In genomic region chr2:191012346-191012745, GRCh38 we compare ENCODE assay signal across 11 cellular contexts. TPM values are rescaled to one million over a fixed set of nuclear protein-coding genes. Genes with fewer than 3 reads are reported as not detected.
DNase-seq lines count a peak whose midpoint lies in the region; ATAC-seq, FAIRE-seq and TF ChIP-seq lines count a peak whose summit lies in the region.
"Had no signal": no experiment of that assay in that cellular context is flagged by ENCODE, and none has a peak within 500 bp of the region (broad histone marks: within the 10 kb centered on the region; RNA-seq: fewer than 3 reads in every experiment).

No MANE protein-coding gene starts in this region.

- ATAC-seq in SK-N-SH treated with all-trans-retinoic acid at 6 μM for 48 hours (no peak), HG02884 (IDR thresholded peaks at IDR 0.05; ENCODE audit: unreplicated experiment) (no peak)

- H3K4me2 ChIP-seq in SK-N-SH, result peak overlapping the region; percentile 74

- TF ChIP-seq RAD21 in SK-N-SH (IDR thresholded peaks at IDR 0.05; ENCODE audit: low read length), result no peak

- H3K9me3 ChIP-seq in SK-N-SH (no peaks in the 10 kb centered on the region), adipocyte (ENCODE audit: control insufficient read depth, low read length) (no peaks in the 10 kb centered on the region), kidney (ENCODE audit: control insufficient read depth in 1 of 2, low read length in 2 of 2) (no peaks in the 10 kb centered on the region), stomach smooth muscle (ENCODE audit: control insufficient read depth in 2 of 2, low read length in 2 of 2) (no peaks in the 10 kb centered on the region)

- H3K79me2 ChIP-seq in SK-N-SH (ENCODE audit: insufficient read depth), result peaks cover 38% of the 10 kb centered on the region

- peak overlapping the region in 1 of 2 experiments; percentile 86; a peak in 2 of 4 replicates for H3K4me3 ChIP-seq in SK-N-SH (ENCODE audit: low read depth in 2 of 2, low read length in 1 of 2)
- peak overlapping the region; percentile 93 for H3K4me3 ChIP-seq in adipocyte (ENCODE audit: low read length)
- peak overlapping the region; percentile 85 to 100 for H3K4me3 ChIP-seq in kidney (ENCODE audit: low read length in 2 of 2)
- H3K4me3 ChIP-seq in stomach smooth muscle (ENCODE audit: low read length in 2 of 2), result peak overlapping the region; percentile 97 to 99

- peaks cover 29% of the 10 kb centered on the region for H3K36me3 Mint-ChIP-seq in activated naive CD4-positive, alpha-beta T cell treated with anti-CD3 and anti-CD28 coated beads for 36 hours (ENCODE audit: low read depth)

- H3K4me1 ChIP-seq in SK-N-SH (ENCODE audit: control insufficient read depth in 1 of 2, insufficient read depth in 2 of 2, low read depth in 1 of 2, low read length in 1 of 2) (peaks cover 6 to 21% of the 10 kb centered on the region in 2 experiments; a peak in 2 of 4 replicates), adipocyte (ENCODE audit: control insufficient read depth, insufficient read depth, low read length) (peaks cover 44% of the 10 kb centered on the region), kidney (ENCODE audit: control insufficient read depth in 1 of 2, insufficient read depth in 1 of 2, low read depth in 1 of 2, low read length in 2 of 2) (peaks cover 0 to 15% of the 10 kb centered on the region in 2 donors), stomach smooth muscle (ENCODE audit: control insufficient read depth, insufficient read depth, low read length) (peaks cover 24% of the 10 kb centered on the region)

- WGBS in SK-N-SH (ENCODE audit: low lambda C conversion rate), result 98% methylated on average over 3 of the region's 3 CpGs

- no peak for TF ChIP-seq CTCF in SK-N-SH (IDR thresholded peaks at IDR 0.05)
- no peak for TF ChIP-seq CTCF in kidney (IDR thresholded peaks at IDR 0.05; ENCODE audit: borderline replicate concordance, extremely low read depth, insufficient read depth)

- no peak overlapping the region for H3K27ac Mint-ChIP-seq in activated naive CD4-positive, alpha-beta T cell treated with anti-CD3 and anti-CD28 coated beads for 36 hours

- POLR2A ChIA-PET in SK-N-SH (lab: Yijun Ruan, JAX), result interaction anchor here (0.8 to 2.7 kb wide), 2 partner anchors 8 to 9 kb away, joined by 3 to 10 read pairs; no protein-coding TSS in a partner anchor

- H3K27me3 Mint-ChIP-seq in activated naive CD4-positive, alpha-beta T cell treated with anti-CD3 and anti-CD28 coated beads for 36 hours (ENCODE audit: low read depth), result no peaks in the 10 kb centered on the region

- H3K27me3 ChIP-seq in SK-N-SH (ENCODE audit: insufficient read depth) (no peaks in the 10 kb centered on the region), adipocyte (replicated peaks; ENCODE audit: control insufficient read depth, insufficient read depth, low read length) (no peaks in the 10 kb centered on the region), stomach smooth muscle (ENCODE audit: control insufficient read depth in 1 of 2, insufficient read depth in 2 of 2, low read length in 2 of 2) (no peaks in the 10 kb centered on the region)

- H3K9ac ChIP-seq in SK-N-SH, result 0 out of 2 replicates have a peak overlapping the region, but pooled peaks have one; percentile 75
- peak overlapping the region; percentile 94 for H3K9ac ChIP-seq in adipocyte (ENCODE audit: low read length)
- peak overlapping the region in 1 of 2 donors; percentile 79 for H3K9ac ChIP-seq in kidney (ENCODE audit: low read length in 2 of 2)
- no peak overlapping the region for H3K9ac ChIP-seq in stomach smooth muscle (ENCODE audit: low read length in 2 of 2)

- no peak for TF ChIP-seq EP300 in SK-N-SH (IDR thresholded peaks at IDR 0.05; ENCODE audit: borderline replicate concordance in 1 of 2, low read depth in 1 of 2, low read length in 1 of 2)

- H3F3A ChIP-seq in SK-N-SH (replicated peaks; ENCODE audit: insufficient read depth), result no peaks in the 10 kb centered on the region

- H3K4me3 Mint-ChIP-seq in activated naive CD4-positive, alpha-beta T cell treated with anti-CD3 and anti-CD28 coated beads for 36 hours, result no peak overlapping the region

- H3K27ac ChIP-seq in SK-N-SH (ENCODE audit: low read depth in 2 of 2, low read length in 1 of 2), result no peak overlapping the region
- H3K27ac ChIP-seq in kidney (ENCODE audit: low read depth in 2 of 2, low read length in 2 of 2), result no peak overlapping the region
- no peak overlapping the region for H3K27ac ChIP-seq in stomach smooth muscle (ENCODE audit: low read length)
- H3K27ac ChIP-seq: 22Rv1 had no signal

- intact Hi-C loops in kidney (cut with DNase I), result no loop called here
- intact Hi-C loops in activated naive CD4-positive, alpha-beta T cell treated with anti-CD3 and anti-CD28 coated beads for 36 hours (cut with micrococcal nuclease), result no loop called here

- FAIRE-seq in kidney (lab: Jason Lieb, UNC), result no peak

- no peak overlapping the region for H2AFZ ChIP-seq in SK-N-SH (ENCODE audit: low read depth)

- no peak for DNase-seq in SK-N-SH
- DNase-seq in adipocyte (ENCODE audit: low read depth), result no peak
- DNase-seq in kidney, result no peak
- no peak for DNase-seq in activated gamma-delta T cell (lab: John Stamatoyannopoulos, UW)
- no peak for DNase-seq in activated naive CD4-positive, alpha-beta T cell treated with anti-CD3 and anti-CD28 coated beads for 36 hours
- DNase-seq: GF-D8, NCI-H774 had no signal

- H4K20me1 ChIP-seq in SK-N-SH (ENCODE audit: insufficient read depth), result no peaks in the 10 kb centered on the region

- H3K4me1 Mint-ChIP-seq in activated naive CD4-positive, alpha-beta T cell treated with anti-CD3 and anti-CD28 coated beads for 36 hours (ENCODE audit: low read depth), result peaks cover 41% of the 10 kb centered on the region

- H3K36me3 ChIP-seq in SK-N-SH (replicated peaks in 1 of 2; ENCODE audit: control insufficient read depth in 1 of 2, insufficient read depth in 2 of 2, low read length in 1 of 2) (peaks cover 21 to 35% of the 10 kb centered on the region in 2 experiments), adipocyte (ENCODE audit: control insufficient read depth, insufficient read depth, low read length, severe bottlenecking) (peaks cover 44% of the 10 kb centered on the region), kidney (ENCODE audit: control insufficient read depth in 1 of 2, insufficient read depth in 2 of 2, low read length in 2 of 2) (peaks cover 4 to 12% of the 10 kb centered on the region in 2 donors), stomach smooth muscle (ENCODE audit: control insufficient read depth in 2 of 2, insufficient read depth in 2 of 2, low read length in 2 of 2) (peaks cover 8 to 22% of the 10 kb centered on the region in 2 donors)

- CTCF ChIA-PET in SK-N-SH (lab: Yijun Ruan, JAX), result interaction anchor here (0.5 to 1.1 kb wide), 5 partner anchors 16 to 231 kb away, joined by 3 to 6 read pairs (median 3); no protein-coding TSS in a partner anchor
- CTCF ChIA-PET in activated naive CD4-positive, alpha-beta T cell treated with anti-CD3 and anti-CD28 coated beads for 36 hours (lab: Charles Lee), result interaction anchor here (0.6 to 1.9 kb wide), 11 partner anchors 9 to 143 kb away, joined by 3 to 15 read pairs (median 4); no protein-coding TSS in a partner anchor

- H3K9me3 Mint-ChIP-seq in activated naive CD4-positive, alpha-beta T cell treated with anti-CD3 and anti-CD28 coated beads for 36 hours, result peaks cover 8% of the 10 kb centered on the region

- H3K9me2 ChIP-seq in SK-N-SH, result no peaks in the 10 kb centered on the region

TF ChIP-seq in SK-N-SH, 30 proteins besides CTCF, POLR2A, EP300 and RAD21 (continues in another document):
- TF ChIP-seq ELF1 (IDR thresholded peaks at IDR 0.05), result no peak
- TF ChIP-seq MAX (IDR thresholded peaks at IDR 0.05; ENCODE audit: low read depth), result no peak
- TF ChIP-seq IRF3 (IDR thresholded peaks at IDR 0.05; ENCODE audit: low read depth, low read length), result no peak

TF ChIP-seq in SK-N-SH treated with all-trans-retinoic acid at 6 μM for 48 hours, 23 proteins besides CTCF, POLR2A, EP300 and RAD21 (continues in another document):
- TF ChIP-seq CSRNP3 (CRISPR knock-in tag; IDR thresholded peaks at IDR 0.05) (no peak), SNAI2 (CRISPR knock-in tag; IDR thresholded peaks at IDR 0.05) (no peak), TCF4 (CRISPR knock-in tag; IDR thresholded peaks at IDR 0.05; ENCODE audit: borderline replicate concordance) (no peak), OSR1 (CRISPR knock-in tag; IDR thresholded peaks at IDR 0.05) (no peak)

RNA-seq across cellular contexts. Expression of gene STAT1, which starts 1.6 kb away (rescaled TPM):
- 22.1 and 26.9 TPM in 2 replicates for polyA plus RNA-seq in SK-N-SH (2012; rRNA removed)
- 25.8 and 27.2 TPM in 2 replicates for polyA plus RNA-seq in SK-N-SH (2012; cell fraction: cytosol; rRNA removed)
- polyA plus RNA-seq in SK-N-SH (2012; cell fraction: nucleus; rRNA removed), result 25.9 and 30.7 TPM in 2 replicates
- 121 TPM for total RNA-seq in kidney
- polyA plus RNA-seq in kidney (ENCODE audit: insufficient read depth, low read depth, low replicate concordance), result 37.5 TPM
- 100 to 1,000 TPM; 376 to 402 TPM for total RNA-seq in activated naive CD4-positive, alpha-beta T cell treated with anti-CD3 and anti-CD28 coated beads for 36 hours

Comparison
In these comparisons a context has a peak if more than half of its experiments do, and no peak if none do; other contexts are left out.
1. H3K9ac ChIP-seq: peak in SK-N-SH (single experiment) and adipocyte (single experiment); none in stomach smooth muscle (0 of 2).